ENCODE assay signal across 1 cellular context in the genomic region with DNA sequence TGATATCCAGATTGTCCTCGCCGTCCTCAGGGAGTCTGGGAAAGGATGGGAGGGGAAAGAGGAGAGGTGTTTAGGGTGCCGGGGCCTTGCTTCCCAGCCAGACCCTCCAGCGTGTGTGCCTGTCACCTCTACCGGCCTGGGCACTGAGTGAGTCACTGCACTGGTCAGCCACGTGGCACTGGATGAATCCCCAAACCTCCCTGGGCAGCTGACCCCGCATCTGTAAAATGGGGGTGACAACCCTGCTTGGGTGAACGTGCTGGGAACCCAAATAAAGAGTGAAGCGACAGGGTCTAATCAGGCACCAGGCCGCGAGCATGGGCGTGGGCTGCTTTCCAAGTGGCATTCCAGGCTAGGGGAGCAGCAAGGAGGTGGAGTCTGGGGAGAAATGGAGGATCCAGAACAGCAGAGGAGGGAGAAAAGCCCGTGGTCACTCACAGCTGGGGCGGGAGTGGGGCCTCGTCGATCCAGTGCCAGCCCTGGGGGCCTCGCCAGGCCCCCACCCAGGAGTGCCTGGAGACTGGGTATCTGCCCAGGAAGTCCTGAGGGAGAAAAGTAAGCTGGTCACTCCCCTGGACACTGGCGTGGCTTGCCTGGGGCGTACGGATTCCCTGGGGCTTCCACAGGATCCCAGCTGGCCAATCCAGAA.
A peak's percentile ranks its signal among the peaks of the same experiment; 100 is the strongest.
TF ChIP-seq lines count a peak whose summit lies in the region.

No MANE protein-coding gene starts in this region.

TF ChIP-seq in H1, 55 proteins besides CTCF, POLR2A, EP300 and RAD21:
- TF ChIP-seq KDM1A (IDR thresholded peaks at IDR 0.05; ENCODE audit: borderline replicate concordance, low read length) = no peak
- 0 out of 2 replicates have a peak, but pooled peaks have one; percentile 4 for TF ChIP-seq TEAD4 (IDR thresholded peaks at IDR 0.05; ENCODE audit: low read depth, low read length)
